Comparison of ENCODE assay signal across 1 cellular context in the genomic region with DNA sequence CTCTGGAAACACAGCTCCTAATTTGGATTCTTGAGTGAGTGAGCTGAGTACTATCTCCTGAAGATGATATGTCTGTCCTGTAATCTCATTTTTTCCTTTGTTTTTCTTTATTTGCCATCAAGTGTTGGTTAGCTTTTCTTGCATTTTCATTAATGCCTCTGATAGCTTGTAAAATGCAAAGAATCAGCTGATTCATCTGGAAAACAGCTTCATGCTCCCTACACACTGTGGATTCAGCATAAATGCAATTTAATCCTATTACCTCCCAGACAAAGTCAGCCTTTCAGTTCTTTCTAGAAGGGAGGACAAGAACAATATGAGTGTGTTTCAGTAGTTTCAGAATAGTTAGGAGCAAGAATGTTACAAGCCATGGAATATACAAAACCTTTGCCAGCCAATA.
TF ChIP-seq lines count a peak whose summit lies in the region.

No MANE protein-coding gene starts in this region.

TF ChIP-seq in IMR-90, 13 proteins besides CTCF, POLR2A, EP300 and RAD21 (continued from another document):
- TF ChIP-seq MAZ (IDR thresholded peaks at IDR 0.05; ENCODE audit: borderline replicate concordance, low read depth, low read length) = no peak
- no peak for TF ChIP-seq RFX5 (IDR thresholded peaks at IDR 0.05; ENCODE audit: low read depth, low read length)
- TF ChIP-seq CEBPB (IDR thresholded peaks at IDR 0.05; ENCODE audit: low read depth, low read length) = no peak
- 0 out of 2 replicates have a peak, but pooled peaks have one; percentile 43 for TF ChIP-seq MAFK (IDR thresholded peaks at IDR 0.05; ENCODE audit: low read depth, low read length)
- TF ChIP-seq BHLHE40 (IDR thresholded peaks at IDR 0.05; ENCODE audit: low read depth, low read length) = no peak
- TF ChIP-seq FOS (IDR thresholded peaks at IDR 0.05; ENCODE audit: low read depth, low read length) = no peak
- TF ChIP-seq MXI1 (IDR thresholded peaks at IDR 0.05; ENCODE audit: borderline replicate concordance, low read depth, low read length) = no peak
TF ChIP-seq in IMR-90: peak in this region for 1.
